19 cellular contexts compared by ENCODE assay signal in the genomic region with DNA sequence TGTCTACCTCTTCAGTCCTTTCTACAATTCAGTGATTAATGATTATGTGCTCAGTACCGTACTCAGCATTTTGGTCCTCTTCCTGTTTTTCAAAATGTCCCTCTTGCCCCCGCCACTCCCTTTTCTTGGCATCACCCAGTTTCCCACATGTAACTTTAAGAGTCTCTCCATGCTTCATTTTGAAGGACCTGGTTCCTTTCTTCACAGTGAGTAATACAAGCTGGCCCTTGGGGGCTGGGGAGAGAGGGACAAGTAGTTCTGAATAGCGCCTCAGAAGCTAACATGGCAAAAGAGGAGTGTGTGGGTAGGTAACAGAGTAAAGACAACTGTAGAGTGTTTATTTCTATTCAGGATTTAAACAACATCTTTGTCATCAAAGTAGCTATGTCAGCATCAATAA. TPM values are rescaled to one million over a fixed set of nuclear protein-coding genes. Genes with fewer than 3 reads are reported as not detected.
A peak's percentile ranks its signal among the peaks of the same experiment; 100 is the strongest.
DNase-seq lines count a peak whose midpoint lies in the region; ATAC-seq and TF ChIP-seq lines count a peak whose summit lies in the region.
"Had no signal": no experiment of that assay in that cellular context is flagged by ENCODE, and none has a peak within 500 bp of the region (broad histone marks: within the 10 kb centered on the region; RNA-seq: fewer than 3 reads in every experiment).

No MANE protein-coding gene starts in this region.

- TF ChIP-seq CTCF in right atrium auricular region (IDR thresholded peaks at IDR 0.05) (no peak), lower lobe of right lung (IDR thresholded peaks at IDR 0.05) (no peak)

- no peak overlapping the region for H3K27ac ChIP-seq in right atrium auricular region
- H3K27ac ChIP-seq in lower lobe of right lung, result no peak overlapping the region
- H3K27ac ChIP-seq: BLaER1, RWPE1 had no signal

- H3K9me3 ChIP-seq in right atrium auricular region (no peaks in the 10 kb centered on the region), lower lobe of right lung (no peaks in the 10 kb centered on the region)
- H3K9me3 ChIP-seq: SK-N-SH had no signal

- ATAC-seq in Right ventricle myocardium inferior (no peak), lower lobe of right lung (peak; percentile 73 to 85)

- H3K27me3 ChIP-seq in right atrium auricular region (no peaks in the 10 kb centered on the region), lower lobe of right lung (ENCODE audit: low read depth) (no peaks in the 10 kb centered on the region)

- H3K4me3 ChIP-seq in right atrium auricular region, result no peak overlapping the region
- H3K4me3 ChIP-seq in lower lobe of right lung, result no peak overlapping the region
- H3K4me3 ChIP-seq: BLaER1 had no signal

- no peaks in the 10 kb centered on the region for H3K4me1 ChIP-seq in right atrium auricular region
- H3K4me1 ChIP-seq in lower lobe of right lung, result no peaks in the 10 kb centered on the region

- H3K36me3 ChIP-seq in right atrium auricular region (peaks cover 5% of the 10 kb centered on the region), lower lobe of right lung (peaks cover 18% of the 10 kb centered on the region)

- intact Hi-C loops in Right ventricle myocardium inferior (cut with DNase I) (no loop called here), lower lobe of right lung (cut with DNase I) (no loop called here)

- DNase-seq in right atrium auricular region (ENCODE audit: low spot score) (peak; percentile 58), Right ventricle myocardium inferior (ENCODE audit: missing footprints) (no peak), MV-4-11 (lab: John Stamatoyannopoulos, UW) (peak; percentile 32), lower lobe of right lung (no peak), NCI-H510A treated with DMSO at 0.1 percent for 48 hours (lab: John Stamatoyannopoulos, UW) (no peak), GM19238 (ENCODE audit: insufficient read length, low spot score) (no peak), SKM-1 treated with dmso at 0.1 percent for 144 hours (lab: John Stamatoyannopoulos, UW; ENCODE audit: unreplicated experiment) (no peak)
- DNase-seq: EL; GF-D8; H7; NCI-H1417; NCI-H1694 treated with DMSO at 0.1 percent for 48 hours; NCI-H524; NCI-H774; NK-92 treated with Interleukin-12 subunit alpha and Interleukin-12 subunit beta, amount 100 ng/mL, for 24 hours; SIG-M5; SK-N-SH had no signal

RNA-seq across cellular contexts. Expression of gene SLIT1, which starts 34.6 kb away (rescaled TPM):
- total RNA-seq in right atrium auricular region (not detected), Right ventricle myocardium inferior (0.08 TPM), lower lobe of right lung (0.41 TPM)

Comparison
In these comparisons a context has a peak if more than half of its experiments do, and no peak if none do; other contexts are left out.
1. DNase-seq: peak in right atrium auricular region (single experiment) and MV-4-11 (single experiment); none in Right ventricle myocardium inferior (single experiment), lower lobe of right lung (single experiment), NCI-H510A treated with DMSO at 0.1 percent for 48 hours (single experiment), GM19238 (single experiment) and SKM-1 treated with dmso at 0.1 percent for 144 hours (single experiment).